Comparison of ENCODE assay signal across 31 cellular contexts in genomic region chr2:60954139-60954538, GRCh38.
A peak's percentile ranks its signal among the peaks of the same experiment; 100 is the strongest.
DNase-seq lines count a peak whose midpoint lies in the region; ATAC-seq and TF ChIP-seq lines count a peak whose summit lies in the region.
"Had no signal": no experiment of that assay in that cellular context is flagged by ENCODE, and none has a peak within 500 bp of the region (broad histone marks: within the 10 kb centered on the region; RNA-seq: fewer than 3 reads in every experiment).

No MANE protein-coding gene starts in this region.

- peaks cover 19% of the 10 kb centered on the region for H3K4me1 Mint-ChIP-seq in activated T-cell treated with anti-CD3 and anti-CD28 coated beads, Interleukin-2, amount 50 U/mL, for 72 hours (ENCODE audit: low read depth)
- H3K4me1 Mint-ChIP-seq in stimulated activated naive B cell treated with anti-CD40 and anti-IgM and Interleukin-4, amounts not matched to agents 10 μg/mL and 1 μg/mL and 100 μg/mL, for 72 hours = peaks cover 3 to 12% of the 10 kb centered on the region in 2 donors
- no peaks in the 10 kb centered on the region for H3K4me1 Mint-ChIP-seq in neural progenitor cell
- H3K4me1 Mint-ChIP-seq: memory B cell had no signal

- H2AFZ ChIP-seq in neural progenitor cell (replicated peaks) = no peak overlapping the region

- H3K27ac Mint-ChIP-seq in activated T-cell treated with anti-CD3 and anti-CD28 coated beads, Interleukin-2, amount 50 U/mL, for 72 hours = peak overlapping the region; percentile 1
- peak overlapping the region; percentile 43 for H3K27ac Mint-ChIP-seq in stimulated activated naive B cell treated with anti-CD40 and anti-IgM and Interleukin-4, amounts not matched to agents 10 μg/mL and 1 μg/mL and 100 μg/mL, for 72 hours
- no peak overlapping the region for H3K27ac Mint-ChIP-seq in neural progenitor cell
- H3K27ac Mint-ChIP-seq: HFFc6; memory B cell; T-helper 2 cell treated with Interferon-gamma antibody and Interleukin-4, amounts not matched to agents 5 μg/mL and 100 μg/mL, for 36 hours had no signal

- ATAC-seq in activated T-cell treated with anti-CD3 and anti-CD28 coated beads, Interleukin-2, amount 50 U/mL, for 72 hours (replicated peaks in 1 of 2) = peak; percentile 61 to 83
- ATAC-seq in GM21381 (IDR thresholded peaks at IDR 0.05; ENCODE audit: unreplicated experiment) (peak; percentile 79), GM18870 (IDR thresholded peaks at IDR 0.05; ENCODE audit: unreplicated experiment) (no peak)
- peak; percentile 42 to 43 for ATAC-seq in stimulated activated naive B cell treated with anti-CD40 and anti-IgM and Interleukin-4, amounts not matched to agents 10 μg/mL and 1 μg/mL and 100 μg/mL, for 72 hours (replicated peaks)
- ATAC-seq: K562, left cardiac atrium, pancreas, upper lobe of right lung had no signal

- no peaks in the 10 kb centered on the region for H3K79me2 ChIP-seq in neural progenitor cell (ENCODE audit: low read depth)

- no peaks in the 10 kb centered on the region for H4K20me1 ChIP-seq in neural progenitor cell (ENCODE audit: low read depth)

- no peaks in the 10 kb centered on the region for H3K36me3 ChIP-seq in neural progenitor cell
- H3K36me3 ChIP-seq: BE2C, pancreas had no signal

- H3K27me3 ChIP-seq in neural progenitor cell = no peaks in the 10 kb centered on the region
- H3K27me3 ChIP-seq: BE2C, pancreas, right atrium auricular region, spleen, upper lobe of right lung had no signal

- no peak for TF ChIP-seq CTCF in neural progenitor cell (IDR thresholded peaks at IDR 0.05)

- no peaks in the 10 kb centered on the region for H3K4me1 ChIP-seq in neural progenitor cell
- H3K4me1 ChIP-seq: BE2C, pancreas, right atrium auricular region, spleen, upper lobe of right lung had no signal

- no peaks in the 10 kb centered on the region for H3K27me3 Mint-ChIP-seq in activated T-cell treated with anti-CD3 and anti-CD28 coated beads, Interleukin-2, amount 50 U/mL, for 72 hours (ENCODE audit: low read depth)
- H3K27me3 Mint-ChIP-seq in stimulated activated naive B cell treated with anti-CD40 and anti-IgM and Interleukin-4, amounts not matched to agents 10 μg/mL and 1 μg/mL and 100 μg/mL, for 72 hours = no peaks in the 10 kb centered on the region
- H3K27me3 Mint-ChIP-seq in neural progenitor cell (ENCODE audit: insufficient read depth, low read depth) = peaks cover 3% of the 10 kb centered on the region
- H3K27me3 Mint-ChIP-seq: memory B cell had no signal

- H3K4me3 ChIP-seq in neural progenitor cell = no peak overlapping the region
- H3K4me3 ChIP-seq: K562, pancreas, right atrium auricular region, spleen, upper lobe of right lung had no signal

- no peaks in the 10 kb centered on the region for H3F3A ChIP-seq in neural progenitor cell (ENCODE audit: low read depth)

- no peak overlapping the region for H3K27ac ChIP-seq in neural progenitor cell
- H3K27ac ChIP-seq: pancreas, right atrium auricular region, upper lobe of right lung had no signal

- H3K9me3 Mint-ChIP-seq in activated T-cell treated with anti-CD3 and anti-CD28 coated beads, Interleukin-2, amount 50 U/mL, for 72 hours = peaks cover 0 to 2% of the 10 kb centered on the region in 2 donors
- no peaks in the 10 kb centered on the region for H3K9me3 Mint-ChIP-seq in stimulated activated naive B cell treated with anti-CD40 and anti-IgM and Interleukin-4, amounts not matched to agents 10 μg/mL and 1 μg/mL and 100 μg/mL, for 72 hours
- peaks cover 2% of the 10 kb centered on the region for H3K9me3 Mint-ChIP-seq in neural progenitor cell
- H3K9me3 Mint-ChIP-seq: HFFc6, memory B cell had no signal

- H3K36me3 Mint-ChIP-seq in activated T-cell treated with anti-CD3 and anti-CD28 coated beads, Interleukin-2, amount 50 U/mL, for 72 hours (ENCODE audit: insufficient read depth in 2 of 2) = peaks cover 7 to 20% of the 10 kb centered on the region in 2 donors
- H3K36me3 Mint-ChIP-seq in stimulated activated naive B cell treated with anti-CD40 and anti-IgM and Interleukin-4, amounts not matched to agents 10 μg/mL and 1 μg/mL and 100 μg/mL, for 72 hours = peaks cover 44 to 63% of the 10 kb centered on the region in 2 donors
- H3K36me3 Mint-ChIP-seq in neural progenitor cell = peaks cover 9% of the 10 kb centered on the region

- H3K9me3 ChIP-seq in neural progenitor cell (ENCODE audit: low read depth) = no peaks in the 10 kb centered on the region
- H3K9me3 ChIP-seq: BE2C, pancreas, right atrium auricular region, SK-N-SH, spleen, upper lobe of right lung had no signal

- H3K4me3 Mint-ChIP-seq in activated T-cell treated with anti-CD3 and anti-CD28 coated beads, Interleukin-2, amount 50 U/mL, for 72 hours = no peak overlapping the region
- H3K4me3 Mint-ChIP-seq in stimulated activated naive B cell treated with anti-CD40 and anti-IgM and Interleukin-4, amounts not matched to agents 10 μg/mL and 1 μg/mL and 100 μg/mL, for 72 hours = no peak overlapping the region
- no peak overlapping the region for H3K4me3 Mint-ChIP-seq in neural progenitor cell
- H3K4me3 Mint-ChIP-seq: HFFc6; memory B cell; T-helper 2 cell treated with Interferon-gamma antibody and Interleukin-4, amounts not matched to agents 5 μg/mL and 100 μg/mL, for 36 hours had no signal

- no peak overlapping the region for H3K4me2 ChIP-seq in neural progenitor cell
- H3K4me2 ChIP-seq: SK-N-SH had no signal

- DNase-seq in activated T-cell treated with anti-CD3 and anti-CD28 coated beads, Interleukin-2, amount 50 U/mL, for 72 hours = no peak
- DNase-seq in activated T-cell treated with anti-CD3 and anti-CD28 coated beads for 4 hours (no peak), neural progenitor cell (ENCODE audit: low spot score) (no peak)
- peak; percentile 19 for DNase-seq in NK-92 treated with Interleukin-12 subunit alpha and Interleukin-12 subunit beta, amount 100 ng/mL, for 24 hours (lab: John Stamatoyannopoulos, UW)
- no peak for DNase-seq in stimulated activated naive B cell treated with anti-CD40 and anti-IgM and Interleukin-4, amounts not matched to agents 10 μg/mL and 1 μg/mL and 100 μg/mL, for 72 hours
- DNase-seq in stimulated activated CD4-positive, alpha-beta T cell treated with anti-CD3 and anti-CD28 coated beads, Interleukin-2, amount 100 ng/mL, for 24 hours = no peak
- DNase-seq: activated CD4-positive, alpha-beta T cell treated with anti-CD3 and anti-CD28 coated beads, Interleukin-2, amount 50 U/mL, for 48 hours; activated naive CD4-positive, alpha-beta T cell treated with Interleukin-2 at 50 U/mL for 16 hours; aorta; BE2C; caudate nucleus; COR-L47; dermis blood vessel endothelial cell; DMS79 treated with DMSO at 0.1 percent for 48 hours; HFFc6; left cardiac atrium; NCI-H146; NCI-H2171; NCI-H524 treated with DMSO at 0.1 percent for 48 hours; pancreas; RPMI8226; SK-N-SH; spleen; stimulated activated CD4-positive, alpha-beta T cell treated with anti-CD3 and anti-CD28 coated beads, Interleukin-4, amount 100 ng/mL, for 4 hours; upper lobe of right lung had no signal

- no peak overlapping the region for H3K9ac ChIP-seq in neural progenitor cell
- H3K9ac ChIP-seq: SK-N-SH had no signal
